8 cellular contexts compared by ENCODE assay signal in genomic region chr3:39383190-39383912, GRCh38. TPM values are rescaled to one million over a fixed set of nuclear protein-coding genes. Genes with fewer than 3 reads are reported as not detected.
DNase-seq lines count a peak whose midpoint lies in the region; ATAC-seq and TF ChIP-seq lines count a peak whose summit lies in the region.

A gene with protein sequence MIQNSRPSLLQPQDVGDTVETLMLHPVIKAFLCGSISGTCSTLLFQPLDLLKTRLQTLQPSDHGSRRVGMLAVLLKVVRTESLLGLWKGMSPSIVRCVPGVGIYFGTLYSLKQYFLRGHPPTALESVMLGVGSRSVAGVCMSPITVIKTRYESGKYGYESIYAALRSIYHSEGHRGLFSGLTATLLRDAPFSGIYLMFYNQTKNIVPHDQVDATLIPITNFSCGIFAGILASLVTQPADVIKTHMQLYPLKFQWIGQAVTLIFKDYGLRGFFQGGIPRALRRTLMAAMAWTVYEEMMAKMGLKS (plus strand): TSS chr3:39383370. CDS start chr3:39383725, 355 bp downstream.

- CTCF ChIA-PET in WTC11 (lab: Charles Lee): interaction anchor here (1.2 to 1.8 kb wide), 3 partner anchors 92 to 110 kb away, joined by 3 to 10 read pairs (median 10); no protein-coding TSS in a partner anchor

- peak within 1 kb of the TSS; percentile 98 for H3K27ac Mint-ChIP-seq in WTC11

- H3K9me3 Mint-ChIP-seq in WTC11: no peaks in the 10 kb centered on the region

- POLR2A ChIA-PET in WTC11 (lab: Charles Lee): interaction anchor here (2.1 kb wide), 1 partner anchor 22 kb away, joined by 24 read pairs; the partner anchor contains the start of gene RPSA

- DNase-seq in A172 (ENCODE audit: low spot score) (peak; percentile 82), WTC11 (ENCODE audit: low spot score) (peak; percentile 76), colonic mucosa (peak; percentile 90), right lobe of liver (peak; percentile 78 to 87 (median 87)), NCI-H2107 (lab: John Stamatoyannopoulos, UW) (no peak)
- DNase-seq in stimulated activated CD4-positive, alpha-beta T cell treated with anti-CD3 and anti-CD28 coated beads, TNF-alpha, amount 100 ng/mL, for 1 hour (ENCODE audit: low read depth in 3 of 3, low spot score in 1 of 3): peak in 2 of 3 donors; percentile 55 to 57

- peak; percentile 64 for ATAC-seq in GM19025 (IDR thresholded peaks at IDR 0.05; ENCODE audit: low read depth, unreplicated experiment)
- peak; percentile 78 for ATAC-seq in HG03354 (IDR thresholded peaks at IDR 0.05; ENCODE audit: poor library complexity, severe bottlenecking, unreplicated experiment)
- ATAC-seq in WTC11: peak; percentile 76
- peak; percentile 59 to 71 (median 68) for ATAC-seq in right lobe of liver

- no peak for TF ChIP-seq CTCF in WTC11 (IDR thresholded peaks at IDR 0.05)
- TF ChIP-seq CTCF in colonic mucosa (IDR thresholded peaks at IDR 0.05): peak; percentile 36
- peak; percentile 26 to 42 (median 32) for TF ChIP-seq CTCF in right lobe of liver (IDR thresholded peaks at IDR 0.05)

- H3K9ac ChIP-seq in colonic mucosa (ENCODE audit: low read depth in 2 of 2, low read length in 2 of 2): peak within 1 kb of the TSS; percentile 89 to 92

- H3K27me3 ChIP-seq in colonic mucosa (no peaks in the 10 kb centered on the region), right lobe of liver (no peaks in the 10 kb centered on the region)

- H3K4me3 ChIP-seq in colonic mucosa: peak within 1 kb of the TSS; percentile 85
- peak within 1 kb of the TSS; percentile 67 to 85 (median 85) for H3K4me3 ChIP-seq in right lobe of liver

- peaks cover 31% of the 10 kb centered on the region for H3K4me1 Mint-ChIP-seq in WTC11

- no peaks in the 10 kb centered on the region for H3K27me3 Mint-ChIP-seq in WTC11 (ENCODE audit: low read depth)

- H3K36me3 ChIP-seq in colonic mucosa: no peaks in the 10 kb centered on the region
- no peaks in the 10 kb centered on the region for H3K36me3 ChIP-seq in right lobe of liver

- peak; percentile 60 for TF ChIP-seq POLR2A in right lobe of liver (IDR thresholded peaks at IDR 0.05)

- H3K36me3 Mint-ChIP-seq in WTC11: no peaks in the 10 kb centered on the region

- intact Hi-C loops in colonic mucosa (cut with DNase I): loop anchor here (10.0 kb wide), 1 partner anchor 259 kb away; no protein-coding TSS in a partner anchor
- intact Hi-C loops in right lobe of liver (cut with DNase I): no loop called here

- WGBS in right lobe of liver (ENCODE audit: insufficient coverage, low coverage, low lambda C conversion rate, missing lambda C conversion rate): under 1% methylated on average over 43 of the region's 63 CpGs

- peaks cover 11% of the 10 kb centered on the region for H3K4me1 ChIP-seq in colonic mucosa
- peaks cover 0 to 52% (median 8%) of the 10 kb centered on the region in 4 donors for H3K4me1 ChIP-seq in right lobe of liver

- H3K9me3 ChIP-seq in colonic mucosa (no peaks in the 10 kb centered on the region), right lobe of liver (no peaks in the 10 kb centered on the region)

- peak within 1 kb of the TSS; percentile 95 for H3K27ac ChIP-seq in colonic mucosa
- peak within 1 kb of the TSS; percentile 80 to 93 (median 87) for H3K27ac ChIP-seq in right lobe of liver

- H3K4me3 Mint-ChIP-seq in WTC11: peak within 1 kb of the TSS; percentile 97

TF ChIP-seq in WTC11, 78 proteins besides CTCF, POLR2A, EP300 and RAD21 (continues in another document):
- TF ChIP-seq MYBL2 (CRISPR knock-in tag; IDR thresholded peaks at IDR 0.05) (peak; percentile 73; the same call in 1 of the 2 replicates), CREM (CRISPR knock-in tag; IDR thresholded peaks at IDR 0.05) (peak; percentile 60; the same call in 1 of the 2 replicates), AFF4 (CRISPR knock-in tag; IDR thresholded peaks at IDR 0.05; ENCODE audit: borderline replicate concordance) (peak; percentile 80; the same call in 1 of the 2 replicates), NR2C2 (CRISPR knock-in tag; IDR thresholded peaks at IDR 0.05) (peak; percentile 67; the same call in 1 of the 2 replicates), GABPB1 (CRISPR knock-in tag; IDR thresholded peaks at IDR 0.05) (peak; percentile 67), FOXK1 (CRISPR knock-in tag; IDR thresholded peaks at IDR 0.05) (peak; percentile 84), NR1H2 (CRISPR knock-in tag; IDR thresholded peaks at IDR 0.05) (peak; percentile 26; the same call in 1 of the 2 replicates), CREB1 (CRISPR knock-in tag; IDR thresholded peaks at IDR 0.05) (no peak), FOXP1 (CRISPR knock-in tag; IDR thresholded peaks at IDR 0.05; ENCODE audit: borderline replicate concordance) (peak; percentile 60; the same call in 1 of the 2 replicates), MAX (CRISPR knock-in tag; IDR thresholded peaks at IDR 0.05) (no peak), ETV6 (CRISPR knock-in tag; IDR thresholded peaks at IDR 0.05) (peak; percentile 38)
- TF ChIP-seq, protein P1, sequence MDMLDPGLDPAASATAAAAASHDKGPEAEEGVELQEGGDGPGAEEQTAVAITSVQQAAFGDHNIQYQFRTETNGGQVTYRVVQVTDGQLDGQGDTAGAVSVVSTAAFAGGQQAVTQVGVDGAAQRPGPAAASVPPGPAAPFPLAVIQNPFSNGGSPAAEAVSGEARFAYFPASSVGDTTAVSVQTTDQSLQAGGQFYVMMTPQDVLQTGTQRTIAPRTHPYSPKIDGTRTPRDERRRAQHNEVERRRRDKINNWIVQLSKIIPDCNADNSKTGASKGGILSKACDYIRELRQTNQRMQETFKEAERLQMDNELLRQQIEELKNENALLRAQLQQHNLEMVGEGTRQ (CRISPR knock-in tag; IDR thresholded peaks at IDR 0.05): peak; percentile 98
- TF ChIP-seq, protein P2, sequence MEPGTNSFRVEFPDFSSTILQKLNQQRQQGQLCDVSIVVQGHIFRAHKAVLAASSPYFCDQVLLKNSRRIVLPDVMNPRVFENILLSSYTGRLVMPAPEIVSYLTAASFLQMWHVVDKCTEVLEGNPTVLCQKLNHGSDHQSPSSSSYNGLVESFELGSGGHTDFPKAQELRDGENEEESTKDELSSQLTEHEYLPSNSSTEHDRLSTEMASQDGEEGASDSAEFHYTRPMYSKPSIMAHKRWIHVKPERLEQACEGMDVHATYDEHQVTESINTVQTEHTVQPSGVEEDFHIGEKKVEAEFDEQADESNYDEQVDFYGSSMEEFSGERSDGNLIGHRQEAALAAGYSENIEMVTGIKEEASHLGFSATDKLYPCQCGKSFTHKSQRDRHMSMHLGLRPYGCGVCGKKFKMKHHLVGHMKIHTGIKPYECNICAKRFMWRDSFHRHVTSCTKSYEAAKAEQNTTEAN (CRISPR knock-in tag; IDR thresholded peaks at IDR 0.05): peak; percentile 81; the same call in 1 of the 2 replicates
- TF ChIP-seq, protein P3, sequence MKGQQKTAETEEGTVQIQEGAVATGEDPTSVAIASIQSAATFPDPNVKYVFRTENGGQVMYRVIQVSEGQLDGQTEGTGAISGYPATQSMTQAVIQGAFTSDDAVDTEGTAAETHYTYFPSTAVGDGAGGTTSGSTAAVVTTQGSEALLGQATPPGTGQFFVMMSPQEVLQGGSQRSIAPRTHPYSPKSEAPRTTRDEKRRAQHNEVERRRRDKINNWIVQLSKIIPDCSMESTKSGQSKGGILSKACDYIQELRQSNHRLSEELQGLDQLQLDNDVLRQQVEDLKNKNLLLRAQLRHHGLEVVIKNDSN (CRISPR knock-in tag; IDR thresholded peaks at IDR 0.05): peak; percentile 98
- TF ChIP-seq, protein P4, sequence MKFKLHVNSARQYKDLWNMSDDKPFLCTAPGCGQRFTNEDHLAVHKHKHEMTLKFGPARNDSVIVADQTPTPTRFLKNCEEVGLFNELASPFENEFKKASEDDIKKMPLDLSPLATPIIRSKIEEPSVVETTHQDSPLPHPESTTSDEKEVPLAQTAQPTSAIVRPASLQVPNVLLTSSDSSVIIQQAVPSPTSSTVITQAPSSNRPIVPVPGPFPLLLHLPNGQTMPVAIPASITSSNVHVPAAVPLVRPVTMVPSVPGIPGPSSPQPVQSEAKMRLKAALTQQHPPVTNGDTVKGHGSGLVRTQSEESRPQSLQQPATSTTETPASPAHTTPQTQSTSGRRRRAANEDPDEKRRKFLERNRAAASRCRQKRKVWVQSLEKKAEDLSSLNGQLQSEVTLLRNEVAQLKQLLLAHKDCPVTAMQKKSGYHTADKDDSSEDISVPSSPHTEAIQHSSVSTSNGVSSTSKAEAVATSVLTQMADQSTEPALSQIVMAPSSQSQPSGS (CRISPR knock-in tag; IDR thresholded peaks at IDR 0.05; ENCODE audit: borderline replicate concordance, low read depth): 0 out of 2 replicates have a peak, but pooled peaks have one; percentile 32

RNA-seq across cellular contexts. Expression of the gene that starts here (rescaled TPM):
- 15.6 and 30.3 TPM in 2 replicates for total RNA-seq in A172 (2014; rRNA removed; shearing (Covaris generic))
- total RNA-seq in WTC11 (2021): 34.9 to 37.3 TPM (median 36.7 TPM) in 3 replicates
- 10 to 100 TPM; 41.7 to 45.5 TPM for total RNA-seq in colonic mucosa
- total RNA-seq in right lobe of liver: 10 to 100 TPM; 20.9 to 36.7 (median 23.6) TPM
